Comparison of ENCODE assay signal across 1 cellular context in the genomic region with DNA sequence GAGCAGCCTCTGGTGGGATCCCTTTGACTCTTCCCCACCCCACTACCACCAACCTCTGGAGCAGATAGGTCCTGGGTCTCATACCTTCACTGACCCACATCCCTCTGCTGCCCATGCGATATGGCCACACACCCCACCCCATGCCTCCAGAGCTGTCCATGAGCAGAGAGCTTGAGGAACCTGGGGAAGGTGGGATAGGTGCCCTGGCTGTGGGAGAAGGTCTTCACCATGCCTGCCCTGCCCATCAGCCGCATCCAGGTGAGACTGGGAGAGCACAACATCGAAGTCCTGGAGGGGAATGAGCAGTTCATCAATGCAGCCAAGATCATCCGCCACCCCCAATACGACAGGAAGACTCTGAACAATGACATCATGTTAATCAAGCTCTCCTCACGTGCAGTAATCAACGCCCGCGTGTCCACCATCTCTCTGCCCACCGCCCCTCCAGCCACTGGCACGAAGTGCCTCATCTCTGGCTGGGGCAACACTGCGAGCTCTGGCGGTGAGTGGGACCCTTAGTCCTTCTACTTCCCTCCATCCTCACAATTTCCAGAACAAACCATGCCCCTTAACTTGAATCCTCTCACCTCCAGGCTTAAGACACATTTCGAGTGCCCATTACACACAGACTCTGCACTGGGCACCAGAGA.
TF ChIP-seq lines count a peak whose summit lies in the region.
"Not testable (repeated sequence)": the region's sequence is repeated elsewhere in the genome, so short reads cannot be mapped to it uniquely, and the experiment has no call there.

No MANE protein-coding gene starts in this region.

TF ChIP-seq in HepG2, 621 proteins besides CTCF, POLR2A, EP300 and RAD21:
- TF ChIP-seq ATF7 (IDR thresholded peaks at IDR 0.05): peak; percentile 31; the same call in 1 of the 2 replicates
- not testable (repeated sequence) for TF ChIP-seq ATF7 (CRISPR knock-in tag; IDR thresholded peaks at IDR 0.05)
TF ChIP-seq in HepG2: peak in this region for 1; not testable (repeated sequence) for 620.
